16 cellular contexts compared by ENCODE assay signal in the genomic region with DNA sequence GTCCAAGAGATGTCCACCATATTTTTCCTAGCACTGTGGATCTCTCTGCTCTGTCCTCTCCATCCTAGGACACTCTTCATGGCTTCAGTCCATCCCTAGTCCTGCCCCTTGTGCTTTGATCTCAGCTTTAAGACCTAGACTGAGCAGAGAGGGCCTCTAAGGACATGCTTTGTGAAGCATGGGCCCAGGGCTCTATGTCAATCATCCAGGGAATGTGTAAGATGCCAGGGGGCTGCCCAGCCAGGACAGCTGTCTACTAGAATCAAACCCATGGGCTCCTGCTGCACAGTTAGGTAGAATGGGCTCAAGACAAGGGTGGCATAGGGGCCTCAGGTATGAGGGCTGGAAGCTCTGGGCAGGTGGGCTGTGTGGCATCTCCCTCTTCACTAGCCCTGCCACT. TPM values are rescaled to one million over a fixed set of nuclear protein-coding genes. Genes with fewer than 3 reads are reported as not detected.
DNase-seq lines count a peak whose midpoint lies in the region; TF ChIP-seq lines count a peak whose summit lies in the region.
"Had no signal": no experiment of that assay in that cellular context is flagged by ENCODE, and none has a peak within 500 bp of the region (broad histone marks: within the 10 kb centered on the region; RNA-seq: fewer than 3 reads in every experiment).

No MANE protein-coding gene starts in this region.

- H3K27ac ChIP-seq in C4-2B, result peak overlapping the region; percentile 90
- no peak overlapping the region for H3K27ac ChIP-seq in endodermal cell (ENCODE audit: low read depth, low read length)
- H3K27ac ChIP-seq: ascending aorta, vagina had no signal

- H3K4me1 Mint-ChIP-seq in endodermal cell (peaks cover 57% of the 10 kb centered on the region), osteocyte (ENCODE audit: unreplicated experiment) (peaks cover 62% of the 10 kb centered on the region)

- no peaks in the 10 kb centered on the region for H3K27me3 ChIP-seq in endodermal cell (ENCODE audit: control insufficient read depth, insufficient read depth, low read length, poor library complexity, severe bottlenecking)
- H3K27me3 ChIP-seq: ascending aorta; BLaER1 treated with 17β-estradiol and CSF1 and Interleukin-3, amounts not matched to agents 10 nM and 100 nM; vagina had no signal

- DNase-seq in LNCaP clone FGC (ENCODE audit: low read depth) (no peak), endodermal cell (no peak), osteocyte (ENCODE audit: extremely low spot score, unreplicated experiment) (peak; percentile 48), glomerular visceral epithelial cell (ENCODE audit: extremely low spot score) (no peak), midbrain (lab: John Stamatoyannopoulos, UW) (no peak)
- DNase-seq in effector CD8-positive, alpha-beta T cell (lab: John Stamatoyannopoulos, UW), result no peak
- DNase-seq: activated CD4-positive, alpha-beta T cell treated with anti-CD3 and anti-CD28 coated beads for 4 hours; SHP77; stimulated activated naive CD4-positive, alpha-beta T cell had no signal

- H3K4me3 ChIP-seq in LNCaP clone FGC (ENCODE audit: low read depth, low read length) (peak overlapping the region; percentile 24), endodermal cell (ENCODE audit: low read length) (peak overlapping the region; percentile 46)
- H3K4me3 ChIP-seq: ascending aorta; BLaER1 treated with 17β-estradiol and CSF1 and Interleukin-3, amounts not matched to agents 10 nM and 100 nM; HAP-1; vagina had no signal

- H3K36me3 Mint-ChIP-seq in endodermal cell (ENCODE audit: low read depth) (peaks cover 23% of the 10 kb centered on the region), osteocyte (ENCODE audit: unreplicated experiment) (peaks cover 4% of the 10 kb centered on the region)

- no peak for TF ChIP-seq CTCF in C4-2B (conservative IDR thresholded peaks at IDR 0.05)
- no peak for TF ChIP-seq CTCF in LNCaP clone FGC (IDR thresholded peaks at IDR 0.05; ENCODE audit: control insufficient read depth, extremely low read depth, insufficient read depth)
- TF ChIP-seq CTCF in endodermal cell (conservative IDR thresholded peaks at IDR 0.05), result no peak
- TF ChIP-seq CTCF in osteocyte (IDR thresholded peaks at IDR 0.05), result no peak

- H3K9ac ChIP-seq in endodermal cell (ENCODE audit: extremely low read depth, low read length, poor library complexity, severe bottlenecking), result peak overlapping the region; percentile 9

- peaks cover 16% of the 10 kb centered on the region for H3K36me3 ChIP-seq in endodermal cell (ENCODE audit: control insufficient read depth, insufficient read depth, low read length)
- H3K36me3 ChIP-seq: ascending aorta, HAP-1, vagina had no signal

- peaks cover 50% of the 10 kb centered on the region for H3K4me1 ChIP-seq in endodermal cell (ENCODE audit: control insufficient read depth, insufficient read depth, low read length)

- no peaks in the 10 kb centered on the region for H3K9me3 ChIP-seq in endodermal cell (ENCODE audit: control insufficient read depth, low read length)
- H3K9me3 ChIP-seq: ascending aorta; BLaER1 treated with 17β-estradiol and CSF1 and Interleukin-3, amounts not matched to agents 10 nM and 100 nM; HAP-1; vagina had no signal

- H3K4me3 Mint-ChIP-seq in endodermal cell (peak overlapping the region; percentile 37), osteocyte (ENCODE audit: unreplicated experiment) (no peak overlapping the region)
- H3K4me3 Mint-ChIP-seq: activated T-helper 17 cell treated with anti-CD3 and anti-CD28 coated beads, Interleukin-2, amount 50 U/mL, for 72 hours; dendritic cell treated with granulocyte-macrophage colony-stimulating factor and Interleukin-4, amounts not matched to agents 40 ng/mL and 50 ng/mL, for 4 days had no signal

- H3K27ac Mint-ChIP-seq in endodermal cell, result peak overlapping the region; percentile 78
- H3K27ac Mint-ChIP-seq in osteocyte (ENCODE audit: unreplicated experiment), result peak overlapping the region; percentile 72
- H3K27ac Mint-ChIP-seq: activated T-helper 17 cell treated with anti-CD3 and anti-CD28 coated beads, Interleukin-2, amount 50 U/mL, for 72 hours; dendritic cell treated with granulocyte-macrophage colony-stimulating factor and Interleukin-4, amounts not matched to agents 40 ng/mL and 50 ng/mL, for 4 days had no signal

- no peaks in the 10 kb centered on the region for H3K9me3 Mint-ChIP-seq in endodermal cell
- H3K9me3 Mint-ChIP-seq in osteocyte (ENCODE audit: unreplicated experiment), result no peaks in the 10 kb centered on the region
- H3K9me3 Mint-ChIP-seq: activated T-helper 17 cell treated with anti-CD3 and anti-CD28 coated beads, Interleukin-2, amount 50 U/mL, for 72 hours; dendritic cell treated with granulocyte-macrophage colony-stimulating factor and Interleukin-4, amounts not matched to agents 40 ng/mL and 50 ng/mL, for 4 days had no signal

- H3K27me3 Mint-ChIP-seq in endodermal cell (ENCODE audit: insufficient read depth) (no peaks in the 10 kb centered on the region), osteocyte (ENCODE audit: unreplicated experiment) (no peaks in the 10 kb centered on the region)
- H3K27me3 Mint-ChIP-seq: activated T-helper 17 cell treated with anti-CD3 and anti-CD28 coated beads, Interleukin-2, amount 50 U/mL, for 72 hours; dendritic cell treated with granulocyte-macrophage colony-stimulating factor and Interleukin-4, amounts not matched to agents 40 ng/mL and 50 ng/mL, for 4 days had no signal

RNA-seq across cellular contexts. Expression of gene TET3, which starts 24.9 kb away (rescaled TPM):
- total RNA-seq in endodermal cell (10 to 100 TPM; 23.5 to 26.3 TPM), osteocyte (26.5 and 27.5 TPM in 2 replicates)
- 12.5 TPM for polyA plus RNA-seq in endodermal cell (2013, experiment 1 of 2)
- 12.4 TPM for polyA plus RNA-seq in endodermal cell (2013, experiment 2 of 2)
